ENCODE assay signal across 1 cellular context in the genomic region with DNA sequence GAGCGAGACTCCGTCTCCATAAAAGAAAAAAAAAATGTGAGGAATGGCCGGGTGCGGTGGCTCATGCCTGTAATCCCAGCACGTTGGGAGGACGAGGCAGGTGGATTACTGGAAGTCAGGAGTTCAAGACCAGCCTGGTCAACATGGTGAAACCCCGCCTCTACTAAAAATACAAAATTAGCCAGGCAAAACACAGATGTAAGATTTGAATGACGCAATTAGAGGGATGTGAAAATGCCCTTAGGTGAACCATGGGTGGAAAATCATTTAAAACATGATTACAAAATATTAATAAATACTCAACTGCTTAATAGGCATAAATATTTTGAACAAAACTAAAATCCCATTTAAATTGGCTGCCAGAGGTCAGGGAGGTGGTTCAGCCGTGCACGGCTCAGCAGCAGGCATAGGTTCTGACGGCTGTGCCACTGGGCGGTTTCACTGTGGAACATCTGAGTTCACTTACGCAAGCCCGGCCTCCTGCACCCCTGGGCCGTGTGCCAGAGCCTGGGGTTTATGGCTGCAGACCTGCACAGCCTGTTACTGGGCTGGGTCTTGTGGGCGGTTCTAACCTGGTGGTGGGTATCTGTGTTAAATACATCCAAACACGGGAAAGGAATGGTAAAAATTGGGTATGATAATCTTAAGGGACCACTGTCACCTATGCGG.
TF ChIP-seq lines count a peak whose summit lies in the region.

No MANE protein-coding gene starts in this region.

TF ChIP-seq in HepG2, 621 proteins besides CTCF, POLR2A, EP300 and RAD21 (continued from another document):
- TF ChIP-seq RXRA (CRISPR knock-in tag; IDR thresholded peaks at IDR 0.05) (0 out of 2 replicates have a peak, but pooled peaks have one; percentile 22), KDM2A (CRISPR knock-in tag; IDR thresholded peaks at IDR 0.05; ENCODE audit: borderline replicate concordance, low read depth) (peak; percentile 44; the same call in 1 of the 2 replicates), GATAD2A (CRISPR knock-in tag; IDR thresholded peaks at IDR 0.05) (peak; percentile 44; the same call in 1 of the 2 replicates)
- TF ChIP-seq, protein P1, sequence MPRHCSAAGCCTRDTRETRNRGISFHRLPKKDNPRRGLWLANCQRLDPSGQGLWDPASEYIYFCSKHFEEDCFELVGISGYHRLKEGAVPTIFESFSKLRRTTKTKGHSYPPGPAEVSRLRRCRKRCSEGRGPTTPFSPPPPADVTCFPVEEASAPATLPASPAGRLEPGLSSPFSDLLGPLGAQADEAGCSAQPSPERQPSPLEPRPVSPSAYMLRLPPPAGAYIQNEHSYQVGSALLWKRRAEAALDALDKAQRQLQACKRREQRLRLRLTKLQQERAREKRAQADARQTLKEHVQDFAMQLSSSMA (CRISPR knock-in tag; IDR thresholded peaks at IDR 0.05) = no peak
